13 cellular contexts compared by ENCODE assay signal in genomic region chr17:82884341-82884871, GRCh38. TPM values are rescaled to one million over a fixed set of nuclear protein-coding genes. Genes with fewer than 3 reads are reported as not detected.
DNase-seq lines count a peak whose midpoint lies in the region; ATAC-seq and TF ChIP-seq lines count a peak whose summit lies in the region.
"Had no signal": no experiment of that assay in that cellular context is flagged by ENCODE, and none has a peak within 500 bp of the region (broad histone marks: within the 10 kb centered on the region; RNA-seq: fewer than 3 reads in every experiment).

No MANE protein-coding gene starts in this region.

- no peak for TF ChIP-seq CTCF in CD8-positive, alpha-beta T cell (IDR thresholded peaks at IDR 0.05)
- TF ChIP-seq CTCF in RWPE1 (conservative IDR thresholded peaks at IDR 0.05; ENCODE audit: low read depth): no peak
- no peak for TF ChIP-seq CTCF in endodermal cell (conservative IDR thresholded peaks at IDR 0.05)
- TF ChIP-seq CTCF in neural progenitor cell (IDR thresholded peaks at IDR 0.05): no peak
- TF ChIP-seq CTCF in BE2C (IDR thresholded peaks at IDR 0.05; ENCODE audit: low read depth, low read length): no peak

- H3K27ac ChIP-seq in CD8-positive, alpha-beta T cell (ENCODE audit: low read depth, low read length): peak overlapping the region; percentile 41
- H3K27ac ChIP-seq in RWPE1 (peak overlapping the region; percentile 29; the same call in 1 of the 2 replicates), endodermal cell (ENCODE audit: low read depth, low read length) (no peak overlapping the region), neural progenitor cell (no peak overlapping the region)

- intact Hi-C loops in CD8-positive, alpha-beta T cell (cut with DNase I, micrococcal nuclease): loop anchor here in 1 of 2 experiments (5.0 kb wide), 1 partner anchor 587 kb away; no protein-coding TSS in a partner anchor

- peaks cover 9% of the 10 kb centered on the region for H3K36me3 Mint-ChIP-seq in CD8-positive, alpha-beta T cell
- H3K36me3 Mint-ChIP-seq in endodermal cell (ENCODE audit: low read depth): peaks cover 30% of the 10 kb centered on the region
- H3K36me3 Mint-ChIP-seq in neural progenitor cell: peaks cover 23% of the 10 kb centered on the region

- H4K20me1 ChIP-seq in neural progenitor cell (ENCODE audit: low read depth): peaks cover 11% of the 10 kb centered on the region

- H3K4me3 ChIP-seq in CD8-positive, alpha-beta T cell (ENCODE audit: low read depth, low read length): no peak overlapping the region
- H3K4me3 ChIP-seq in endodermal cell (ENCODE audit: low read length): no peak overlapping the region
- no peak overlapping the region for H3K4me3 ChIP-seq in neural progenitor cell
- no peak overlapping the region for H3K4me3 ChIP-seq in BE2C (ENCODE audit: low read depth, low read length)
- H3K4me3 ChIP-seq: left lung had no signal

- no peaks in the 10 kb centered on the region for H3F3A ChIP-seq in neural progenitor cell (ENCODE audit: low read depth)

- no peaks in the 10 kb centered on the region for H3K9me3 ChIP-seq in CD8-positive, alpha-beta T cell (ENCODE audit: low read length)
- H3K9me3 ChIP-seq in endodermal cell (ENCODE audit: control insufficient read depth, low read length) (no peaks in the 10 kb centered on the region), neural progenitor cell (ENCODE audit: low read depth) (no peaks in the 10 kb centered on the region), BE2C (no peaks in the 10 kb centered on the region; the same call in 1 of the 2 replicates)
- H3K9me3 ChIP-seq: left lung had no signal

- peak; percentile 10 for ATAC-seq in CD8-positive, alpha-beta T cell
- ATAC-seq in HG03175 (IDR thresholded peaks at IDR 0.05; ENCODE audit: unreplicated experiment): no peak
- ATAC-seq: HepG2, left lung had no signal

- H3K4me3 Mint-ChIP-seq in CD8-positive, alpha-beta T cell: peak overlapping the region; percentile 82
- H3K4me3 Mint-ChIP-seq in endodermal cell (no peak overlapping the region), neural progenitor cell (peak overlapping the region; percentile 48)

- CTCF ChIA-PET in CD8-positive, alpha-beta T cell (lab: Charles Lee): interaction anchor here (1.7 to 2.2 kb wide), 4 partner anchors 14 to 103 kb away, joined by 5 to 11 read pairs (median 8); no protein-coding TSS in a partner anchor
- CTCF ChIA-PET in RWPE1 (lab: Yijun Ruan, JAX): no interaction called here

- H3K4me1 Mint-ChIP-seq in CD8-positive, alpha-beta T cell (ENCODE audit: low read depth): peaks cover 72% of the 10 kb centered on the region
- H3K4me1 Mint-ChIP-seq in endodermal cell (peaks cover 3% of the 10 kb centered on the region), neural progenitor cell (peaks cover 44% of the 10 kb centered on the region)

- peaks cover 56% of the 10 kb centered on the region for H3K4me1 ChIP-seq in CD8-positive, alpha-beta T cell (ENCODE audit: insufficient read depth, low read length)
- H3K4me1 ChIP-seq in endodermal cell (ENCODE audit: control insufficient read depth, insufficient read depth, low read length) (no peaks in the 10 kb centered on the region), neural progenitor cell (no peaks in the 10 kb centered on the region), BE2C (peaks cover 34% of the 10 kb centered on the region)

- H3K9ac ChIP-seq in endodermal cell (ENCODE audit: extremely low read depth, low read length, poor library complexity, severe bottlenecking) (no peak overlapping the region), neural progenitor cell (no peak overlapping the region)

- H3K79me2 ChIP-seq in neural progenitor cell (ENCODE audit: low read depth): peaks cover 8% of the 10 kb centered on the region

- no peaks in the 10 kb centered on the region for H3K9me3 Mint-ChIP-seq in CD8-positive, alpha-beta T cell
- H3K9me3 Mint-ChIP-seq in endodermal cell: no peaks in the 10 kb centered on the region
- no peaks in the 10 kb centered on the region for H3K9me3 Mint-ChIP-seq in neural progenitor cell

- no peaks in the 10 kb centered on the region for H3K27me3 Mint-ChIP-seq in CD8-positive, alpha-beta T cell (ENCODE audit: low read depth)
- H3K27me3 Mint-ChIP-seq in endodermal cell (ENCODE audit: insufficient read depth): no peaks in the 10 kb centered on the region
- H3K27me3 Mint-ChIP-seq in neural progenitor cell (ENCODE audit: insufficient read depth, low read depth): peaks cover 8% of the 10 kb centered on the region

- H3K27ac Mint-ChIP-seq in CD8-positive, alpha-beta T cell: peak overlapping the region; percentile 99
- H3K27ac Mint-ChIP-seq in endodermal cell (peak overlapping the region; percentile 80), neural progenitor cell (peak overlapping the region; percentile 58)

- H3K4me2 ChIP-seq in neural progenitor cell: no peak overlapping the region

- POLR2A ChIA-PET in CD8-positive, alpha-beta T cell (lab: Charles Lee): interaction anchor here (0.6 to 5.6 kb wide), 6 partner anchors 20 to 102 kb away, joined by 3 to 59 read pairs (median 3); no protein-coding TSS in a partner anchor
- POLR2A ChIA-PET in RWPE1 (lab: Yijun Ruan, JAX; ENCODE audit: low non-redundant PET): no interaction called here

- H2AFZ ChIP-seq in neural progenitor cell (replicated peaks): no peak overlapping the region

- peak in 2 of 7 experiments; percentile 28 to 37 for DNase-seq in CD8-positive, alpha-beta T cell
- no peak for DNase-seq in RWPE1 (ENCODE audit: low spot score)
- DNase-seq in endodermal cell: no peak
- DNase-seq in neural progenitor cell (ENCODE audit: low spot score): no peak
- no peak for DNase-seq in MV-4-11 (lab: John Stamatoyannopoulos, UW)
- DNase-seq in activated gamma-delta T cell treated with Interleukin-2 at 50 U/mL for 16 hours: no peak
- DNase-seq in BE2C: no peak
- DNase-seq: activated CD4-positive, alpha-beta T cell treated with anti-CD3 and anti-CD28 coated beads, Interleukin-2, amount 50 U/mL, for 1 hour; NCI-H2227 treated with DMSO at 0.1 percent for 48 hours had no signal

- whole genome bisulfite sequencing in endodermal cell (ENCODE audit: insufficient coverage in 1 of 2, insufficient read length in 1 of 2), 2 experiments: 94% methylated on average over 11 to 23 of the region's 23 CpGs

- H3K27me3 ChIP-seq in CD8-positive, alpha-beta T cell (ENCODE audit: insufficient read depth, low read length): no peaks in the 10 kb centered on the region
- H3K27me3 ChIP-seq in endodermal cell (ENCODE audit: control insufficient read depth, insufficient read depth, low read length, poor library complexity, severe bottlenecking): no peaks in the 10 kb centered on the region
- no peaks in the 10 kb centered on the region for H3K27me3 ChIP-seq in neural progenitor cell
- no peaks in the 10 kb centered on the region for H3K27me3 ChIP-seq in BE2C
- H3K27me3 ChIP-seq: left lung had no signal

- H3K36me3 ChIP-seq in CD8-positive, alpha-beta T cell (ENCODE audit: insufficient read depth, low read length): no peaks in the 10 kb centered on the region
- peaks cover 9% of the 10 kb centered on the region for H3K36me3 ChIP-seq in endodermal cell (ENCODE audit: control insufficient read depth, insufficient read depth, low read length)
- H3K36me3 ChIP-seq in neural progenitor cell: no peaks in the 10 kb centered on the region
- 0 out of 2 replicates have a peak, but pooled peaks cover 8% of the 10 kb centered on the region for H3K36me3 ChIP-seq in BE2C

RNA-seq across cellular contexts. Expression of gene ZNF750, which starts 44.6 kb away (rescaled TPM):
- total RNA-seq in CD8-positive, alpha-beta T cell: not detected
- not detected for total RNA-seq in endodermal cell
- polyA plus RNA-seq in endodermal cell (2013, experiment 1 of 2): not detected
- polyA plus RNA-seq in endodermal cell (2013, experiment 2 of 2): not detected
- total RNA-seq in neural progenitor cell (ENCODE audit: low replicate concordance): not detected in 2 replicates
- polyA plus RNA-seq in BE2C (2012; ENCODE audit: insufficient read depth, insufficient read length, low read depth): 0.54 TPM
- total RNA-seq: fibroblast of villous mesenchyme, HepG2 had no signal
- polyA plus RNA-seq: HepG2 had no signal

Comparison
In these comparisons a context has a peak if more than half of its experiments do, and no peak if none do; other contexts are left out.
1. H3K27ac ChIP-seq: peak in CD8-positive, alpha-beta T cell (single experiment) and RWPE1 (single experiment); none in endodermal cell (single experiment) and neural progenitor cell (single experiment).
2. Peak in every context shown above with its lines, with median percentiles within 50 percentile points of each other: H3K27ac Mint-ChIP-seq.